In the genomic region with DNA sequence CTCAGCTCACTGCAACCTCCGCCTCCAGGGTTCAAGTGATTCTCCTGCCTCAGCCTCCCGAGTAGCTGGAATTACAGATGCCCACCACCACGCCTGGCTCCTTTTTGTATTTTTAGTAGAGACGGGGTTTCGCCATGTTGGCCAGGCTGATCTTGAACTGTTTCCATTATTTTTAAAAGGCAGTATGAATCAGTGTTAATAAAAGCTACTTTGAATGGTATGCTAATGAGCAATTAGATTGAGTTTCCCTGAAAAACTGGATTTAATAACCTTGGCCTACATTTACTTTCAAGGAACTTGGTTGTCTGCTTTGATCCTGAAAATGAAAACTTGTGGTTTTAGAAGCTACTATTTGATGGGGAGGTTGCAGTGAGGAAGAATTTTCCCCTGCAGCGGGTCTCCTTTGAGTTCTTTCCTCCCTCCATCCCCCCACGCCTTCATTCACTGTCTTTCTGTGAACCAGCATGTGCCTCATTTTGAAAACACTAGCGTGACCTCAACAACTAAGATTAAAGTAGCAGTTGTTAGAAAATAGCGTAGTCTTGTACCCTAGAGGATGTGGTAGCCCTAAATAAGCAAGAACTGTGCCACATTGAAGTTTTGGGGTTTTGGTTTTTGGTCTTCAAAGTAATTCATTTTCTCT, we compare ENCODE assay signal across 9 cellular contexts. TPM values are rescaled to one million over a fixed set of nuclear protein-coding genes. Genes with fewer than 3 reads are reported as not detected.
A peak's percentile ranks its signal among the peaks of the same experiment; 100 is the strongest.
DNase-seq lines count a peak whose midpoint lies in the region; ATAC-seq and TF ChIP-seq lines count a peak whose summit lies in the region.
"Had no signal": no experiment of that assay in that cellular context is flagged by ENCODE, and none has a peak within 500 bp of the region (broad histone marks: within the 10 kb centered on the region; RNA-seq: fewer than 3 reads in every experiment).

No MANE protein-coding gene starts in this region.

- ATAC-seq in GM18909 (IDR thresholded peaks at IDR 0.05; ENCODE audit: poor library complexity, unreplicated experiment) (peak; percentile 81), HG03066 (IDR thresholded peaks at IDR 0.05; ENCODE audit: low read depth, unreplicated experiment) (peak; percentile 94)

- H3K9me3 ChIP-seq in Karpas-422 (ENCODE audit: low read length): no peaks in the 10 kb centered on the region
- H3K9me3 ChIP-seq: neutrophil had no signal

- H3K4me3 ChIP-seq in Karpas-422 (ENCODE audit: low read length): no peak overlapping the region

- no peaks in the 10 kb centered on the region for H3K4me1 ChIP-seq in Karpas-422 (ENCODE audit: low read length)

- no peaks in the 10 kb centered on the region for H3K36me3 ChIP-seq in Karpas-422 (ENCODE audit: insufficient read depth, low read length)
- H3K36me3 ChIP-seq: neutrophil had no signal

- H3K27me3 ChIP-seq in Karpas-422 (ENCODE audit: low read length): no peaks in the 10 kb centered on the region
- H3K27me3 ChIP-seq: neutrophil had no signal

- H3K79me2 ChIP-seq in Karpas-422 (ENCODE audit: low read length): no peaks in the 10 kb centered on the region

- no peak overlapping the region for H2AFZ ChIP-seq in Karpas-422 (ENCODE audit: low read length)

- H3K4me2 ChIP-seq in Karpas-422 (ENCODE audit: low read depth, low read length, poor library complexity, severe bottlenecking): no peak overlapping the region

- CTCF ChIA-PET in HEK293T (lab: Yijun Ruan, JAX): interaction anchor here (0.6 kb wide), 1 partner anchor 46 kb away, joined by 8 read pairs; no protein-coding TSS in a partner anchor

- H3K9ac ChIP-seq in Karpas-422 (ENCODE audit: low read length): no peak overlapping the region

- H3K9me2 ChIP-seq in Karpas-422 (replicated peaks; ENCODE audit: insufficient read depth, low read length): no peaks in the 10 kb centered on the region

- no peak overlapping the region for H3K27ac ChIP-seq in Karpas-422 (ENCODE audit: low read length)
- H3K27ac ChIP-seq: neutrophil had no signal

- DNase-seq in activated T-cell treated with anti-CD3 and anti-CD28 coated beads, Interleukin-2, amount 50 U/mL, for 48 hours: peak; percentile 65 to 66
- peak; percentile 72 for DNase-seq in stimulated activated CD4-positive, alpha-beta T cell treated with anti-CD3 and anti-CD28 coated beads, Interleukin-4, amount 100 ng/mL, for 24 hours
- no peak for DNase-seq in occipital lobe (lab: John Stamatoyannopoulos, UW)
- no peak for DNase-seq in Karpas-422
- no peak for DNase-seq in HEK293T (ENCODE audit: extremely low spot score)
- no peak for DNase-seq in glomerular visceral epithelial cell (ENCODE audit: extremely low spot score)

- no peaks in the 10 kb centered on the region for H4K20me1 ChIP-seq in Karpas-422 (ENCODE audit: insufficient read depth, low read depth, low read length)

- POLR2A ChIA-PET in HEK293T (lab: Yijun Ruan, JAX): interaction anchor here (1.1 kb wide), 1 partner anchor 17 kb away, joined by 4 read pairs; the partner anchor contains the start of gene RPS6KA5

TF ChIP-seq in HEK293T, 16 proteins besides CTCF, POLR2A, EP300 and RAD21:
- TF ChIP-seq TARDBP (IDR thresholded peaks at IDR 0.05) (no peak), PKNOX1 (IDR thresholded peaks at IDR 0.05) (no peak), FOXK2 (IDR thresholded peaks at IDR 0.05) (no peak), CTBP1 (IDR thresholded peaks at IDR 0.05; ENCODE audit: borderline replicate concordance) (no peak), ELF4 (IDR thresholded peaks at IDR 0.05) (no peak), BHLHE40 (IDR thresholded peaks at IDR 0.05; ENCODE audit: borderline replicate concordance) (no peak), L3MBTL2 (conservative IDR thresholded peaks at IDR 0.05) (no peak), HDGF (IDR thresholded peaks at IDR 0.05; ENCODE audit: borderline replicate concordance) (no peak), ARNT (IDR thresholded peaks at IDR 0.05) (no peak), ZNF384 (IDR thresholded peaks at IDR 0.05) (no peak), NFRKB (IDR thresholded peaks at IDR 0.05) (no peak), FOXA1 (IDR thresholded peaks at IDR 0.05) (no peak), LEF1 (IDR thresholded peaks at IDR 0.05; ENCODE audit: borderline replicate concordance) (no peak), SP1 (IDR thresholded peaks at IDR 0.05) (no peak), FOXM1 (IDR thresholded peaks at IDR 0.05; ENCODE audit: borderline replicate concordance) (no peak), SUZ12 (IDR thresholded peaks at IDR 0.05) (no peak)
TF ChIP-seq in HEK293T: peak in this region for 0.

RNA-seq across cellular contexts. Expression of gene RPS6KA5, which starts 17.8 kb away (rescaled TPM):
- 11.2 TPM for total RNA-seq in occipital lobe
- total RNA-seq in Karpas-422 (2014; rRNA removed; shearing (Covaris generic); ENCODE audit: low replicate concordance): 5.5 and 7.8 TPM in 2 replicates

RNA-seq across cellular contexts. Expression of gene DGLUCY, which starts 35.7 kb away (rescaled TPM):
- 20.1 TPM for total RNA-seq in occipital lobe
- 90.0 and 99.9 TPM in 2 replicates for total RNA-seq in Karpas-422 (2014; rRNA removed; shearing (Covaris generic); ENCODE audit: low replicate concordance)

Comparison
In these comparisons a context has a peak if more than half of its experiments do, and no peak if none do; other contexts are left out.
1. DNase-seq: peak in activated T-cell treated with anti-CD3 and anti-CD28 coated beads, Interleukin-2, amount 50 U/mL, for 48 hours (2 of 2) and stimulated activated CD4-positive, alpha-beta T cell treated with anti-CD3 and anti-CD28 coated beads, Interleukin-4, amount 100 ng/mL, for 24 hours (single experiment); none in occipital lobe (single experiment), Karpas-422 (single experiment), HEK293T (single experiment) and glomerular visceral epithelial cell (single experiment).